Comparison of ENCODE assay signal across 29 cellular contexts in the genomic region with DNA sequence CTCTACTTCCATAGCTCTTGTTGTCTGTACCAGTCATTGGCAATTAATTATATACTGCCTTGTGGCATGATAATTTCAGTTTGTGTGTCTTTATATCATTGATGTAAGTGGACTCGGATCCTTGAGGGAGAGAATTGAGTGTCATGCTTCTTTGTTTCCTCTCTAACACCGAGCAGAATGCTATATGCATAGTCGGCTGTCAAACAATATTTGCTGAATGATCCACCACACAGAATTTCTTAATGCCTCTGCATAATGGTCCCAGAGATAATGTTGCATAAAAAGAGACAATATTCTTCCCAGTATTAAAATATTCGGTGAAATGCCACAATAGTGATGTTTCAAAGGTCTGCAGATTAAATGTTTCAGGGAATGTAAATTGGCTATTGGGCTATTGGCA.
"Had no signal": no experiment of that assay in that cellular context is flagged by ENCODE, and none has a peak within 500 bp of the region (broad histone marks: within the 10 kb centered on the region; RNA-seq: fewer than 3 reads in every experiment).

No MANE protein-coding gene starts in this region.

- H3K27ac ChIP-seq: left lung, pancreas, prostate gland, spleen, suprapubic skin, thoracic aorta, tibial artery, upper lobe of right lung had no signal

- FAIRE-seq: islet of Langerhans, kidney, pancreas, urothelium cell line had no signal

- H3K36me3 Mint-ChIP-seq: immature natural killer cell; mesothelial cell of epicardium; naive B cell; natural killer cell; stimulated activated effector memory CD8-positive, alpha-beta T cell treated with anti-CD3 and anti-CD28 coated beads, Interleukin-12 subunit alpha, Interleukin-12 subunit beta, amount 100 ng/mL, for 72 hours had no signal

- H3K4me1 ChIP-seq: left lung, pancreas, prostate gland, spleen, suprapubic skin, tibial artery, upper lobe of right lung had no signal

- H3K27me3 ChIP-seq: left lung, pancreas, spleen, suprapubic skin, tibial artery, upper lobe of right lung had no signal

- DNase-seq: hypothalamus; immature natural killer cell; kidney; left colon; left lung; naive B cell; natural killer cell; nephron progenitor cell; pancreas; posterior cingulate gyrus; retina; spleen; stimulated activated CD4-positive, alpha-beta T cell treated with anti-CD3 and anti-CD28 coated beads, Interleukin-4, amount 100 ng/mL, for 24 hours; stimulated activated naive CD4-positive, alpha-beta T cell; tibial artery; trophoblast cell; upper lobe of right lung had no signal

- H3K9me3 ChIP-seq: left lung, pancreas, prostate gland, spleen, suprapubic skin, thoracic aorta, tibial artery, upper lobe of right lung had no signal

- H3K4me3 Mint-ChIP-seq: immature natural killer cell; mesothelial cell of epicardium; naive B cell; natural killer cell; nephron progenitor cell; stimulated activated effector memory CD8-positive, alpha-beta T cell treated with anti-CD3 and anti-CD28 coated beads, Interleukin-12 subunit alpha, Interleukin-12 subunit beta, amount 100 ng/mL, for 72 hours; stimulated activated naive CD8-positive, alpha-beta T cell treated with anti-CD3 and anti-CD28 coated beads, Interleukin-15, Interleukin-2, amounts not matched to agents 100 ng/mL and 50 ng/mL, for 24 hours had no signal

- H3K4me1 Mint-ChIP-seq: immature natural killer cell; naive B cell; natural killer cell; stimulated activated effector memory CD8-positive, alpha-beta T cell treated with anti-CD3 and anti-CD28 coated beads, Interleukin-12 subunit alpha, Interleukin-12 subunit beta, amount 100 ng/mL, for 72 hours had no signal

- H3K4me3 ChIP-seq: left lung, lung, pancreas, prostate gland, skin epidermis, spleen, suprapubic skin, thoracic aorta, tibial artery, upper lobe of right lung had no signal

- H3K27ac Mint-ChIP-seq: immature natural killer cell; mesothelial cell of epicardium; naive B cell; natural killer cell; nephron progenitor cell; stimulated activated effector memory CD8-positive, alpha-beta T cell treated with anti-CD3 and anti-CD28 coated beads, Interleukin-12 subunit alpha, Interleukin-12 subunit beta, amount 100 ng/mL, for 72 hours; stimulated activated naive CD8-positive, alpha-beta T cell treated with anti-CD3 and anti-CD28 coated beads, Interleukin-15, Interleukin-2, amounts not matched to agents 100 ng/mL and 50 ng/mL, for 24 hours had no signal

- H3K27me3 Mint-ChIP-seq: naive B cell; stimulated activated naive CD8-positive, alpha-beta T cell treated with anti-CD3 and anti-CD28 coated beads, Interleukin-15, Interleukin-2, amounts not matched to agents 100 ng/mL and 50 ng/mL, for 24 hours had no signal

- ATAC-seq: left colon; left lung; natural killer cell; pancreas; right cardiac atrium; sciatic nerve; stimulated activated effector memory CD8-positive, alpha-beta T cell treated with anti-CD3 and anti-CD28 coated beads, Interleukin-12 subunit alpha, Interleukin-12 subunit beta, amount 100 ng/mL, for 72 hours; upper lobe of right lung had no signal

- H3K9me3 Mint-ChIP-seq: mesothelial cell of epicardium; nephron progenitor cell; stimulated activated naive CD8-positive, alpha-beta T cell treated with anti-CD3 and anti-CD28 coated beads, Interleukin-15, Interleukin-2, amounts not matched to agents 100 ng/mL and 50 ng/mL, for 24 hours had no signal

- H3K36me3 ChIP-seq: left lung, pancreas, prostate gland, spleen, suprapubic skin, thoracic aorta, tibial artery, upper lobe of right lung had no signal
